Comparison of ENCODE assay signal across 24 cellular contexts in the genomic region with DNA sequence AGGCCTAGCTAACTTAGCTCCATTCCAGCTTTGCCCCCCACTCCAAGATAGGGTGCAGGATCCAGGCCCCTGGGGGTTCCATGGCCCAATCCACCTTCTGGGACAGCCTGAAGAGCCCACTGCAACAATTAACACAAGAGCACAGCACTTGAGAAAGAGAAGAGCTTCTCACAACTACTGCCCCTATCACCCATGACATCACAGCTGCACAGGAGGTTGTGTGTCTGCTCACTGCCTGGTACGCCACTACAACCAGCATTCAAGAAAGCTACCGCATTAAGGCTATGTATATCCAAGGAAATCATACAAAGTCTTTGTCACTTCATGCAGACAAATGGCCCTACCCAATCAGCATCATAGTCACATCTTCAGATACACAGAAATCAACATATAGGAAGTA.
DNase-seq lines count a peak whose midpoint lies in the region; ATAC-seq, FAIRE-seq and TF ChIP-seq lines count a peak whose summit lies in the region.
"Had no signal": no experiment of that assay in that cellular context is flagged by ENCODE, and none has a peak within 500 bp of the region (broad histone marks: within the 10 kb centered on the region; RNA-seq: fewer than 3 reads in every experiment).

No MANE protein-coding gene starts in this region.

- peak overlapping the region; percentile 50; the same call in 1 of the 2 replicates for H3K4me3 ChIP-seq in Karpas-422 (ENCODE audit: low read length)
- 0 out of 2 replicates have a peak overlapping the region, but pooled peaks have one; percentile 7 for H3K4me3 ChIP-seq in GM12878
- H3K4me3 ChIP-seq: smooth muscle cell, tibial artery had no signal

- TF ChIP-seq POLR2A in GM12878 (IDR thresholded peaks at IDR 0.05; ENCODE audit: low read depth, low read length), result no peak

- no peak for TF ChIP-seq CTCF in GM12878 (IDR thresholded peaks at IDR 0.05 in 2 of 3, conservative IDR thresholded peaks at IDR 0.05 in 1 of 3; ENCODE audit: control insufficient read depth in 2 of 3, extremely low read depth in 1 of 3, insufficient read depth in 1 of 3, low read depth in 3 of 3, low read length in 3 of 3)

- H3K4me1 Mint-ChIP-seq in activated CD4-positive, alpha-beta memory T cell treated with anti-CD3 and anti-CD28 coated beads for 36 hours (ENCODE audit: low read depth), result peaks cover 44% of the 10 kb centered on the region
- peaks cover 50% of the 10 kb centered on the region for H3K4me1 Mint-ChIP-seq in activated CD4-positive, alpha-beta memory T cell treated with anti-CD3 and anti-CD28 coated beads, Interleukin-2, amount 10 ng/mL, durations not matched to agents 7 days and 5 days
- H3K4me1 Mint-ChIP-seq in stimulated activated effector memory CD8-positive, alpha-beta T cell treated with anti-CD3 and anti-CD28 coated beads, Interleukin-12 subunit alpha, Interleukin-12 subunit beta, amount 100 ng/mL, for 72 hours, result peaks cover 53% of the 10 kb centered on the region

- SMC1A ChIA-PET in GM12878 (lab: Charles Lee; ENCODE audit: uncharacterized antibody, unreplicated experiment), result interaction anchor here (0.6 to 5.4 kb wide), 40 partner anchors 13 to 271 kb away, joined by 3 to 81 read pairs (median 4); partner anchors contain the start of genes ATOSA and MYO5A

- H3K36me3 Mint-ChIP-seq in activated CD4-positive, alpha-beta memory T cell treated with anti-CD3 and anti-CD28 coated beads for 36 hours, result peaks cover 6% of the 10 kb centered on the region
- H3K36me3 Mint-ChIP-seq in activated CD4-positive, alpha-beta memory T cell treated with anti-CD3 and anti-CD28 coated beads, Interleukin-2, amount 10 ng/mL, durations not matched to agents 7 days and 5 days (ENCODE audit: low read depth), result peaks cover 7% of the 10 kb centered on the region
- no peaks in the 10 kb centered on the region for H3K36me3 Mint-ChIP-seq in stimulated activated effector memory CD8-positive, alpha-beta T cell treated with anti-CD3 and anti-CD28 coated beads, Interleukin-12 subunit alpha, Interleukin-12 subunit beta, amount 100 ng/mL, for 72 hours

- H3K27ac ChIP-seq in Karpas-422 (ENCODE audit: low read length) (peak overlapping the region; percentile 85), GM12878 (ENCODE audit: control insufficient read depth, insufficient read depth) (peak overlapping the region; percentile 99)
- H3K27ac ChIP-seq: tibial artery, VCaP had no signal

- peak overlapping the region; percentile 28 for H3K27ac Mint-ChIP-seq in activated CD4-positive, alpha-beta memory T cell treated with anti-CD3 and anti-CD28 coated beads for 36 hours
- H3K27ac Mint-ChIP-seq in activated CD4-positive, alpha-beta memory T cell treated with anti-CD3 and anti-CD28 coated beads, Interleukin-2, amount 10 ng/mL, durations not matched to agents 7 days and 5 days, result no peak overlapping the region
- H3K27ac Mint-ChIP-seq in stimulated activated effector memory CD8-positive, alpha-beta T cell treated with anti-CD3 and anti-CD28 coated beads, Interleukin-12 subunit alpha, Interleukin-12 subunit beta, amount 100 ng/mL, for 72 hours, result peak overlapping the region; percentile 95

- no peaks in the 10 kb centered on the region for H3K27me3 Mint-ChIP-seq in activated CD4-positive, alpha-beta memory T cell treated with anti-CD3 and anti-CD28 coated beads for 36 hours
- no peaks in the 10 kb centered on the region for H3K27me3 Mint-ChIP-seq in activated CD4-positive, alpha-beta memory T cell treated with anti-CD3 and anti-CD28 coated beads, Interleukin-2, amount 10 ng/mL, durations not matched to agents 7 days and 5 days
- H3K27me3 Mint-ChIP-seq: naive thymus-derived CD4-positive, alpha-beta T cell; stimulated activated naive CD8-positive, alpha-beta T cell treated with anti-CD3 and anti-CD28 coated beads, Interleukin-15, Interleukin-2, amounts not matched to agents 100 ng/mL and 50 ng/mL, for 24 hours had no signal

- no peak for TF ChIP-seq RAD21 in GM12878 (IDR thresholded peaks at IDR 0.05; ENCODE audit: insufficient read depth, low read depth, low read length)

- no peak for FAIRE-seq in GM12878 (lab: Jason Lieb, UNC)
- FAIRE-seq: colon, endometrium had no signal

- H3K79me2 ChIP-seq in Karpas-422 (ENCODE audit: low read length), result peaks cover 87% of the 10 kb centered on the region
- peaks cover 34% of the 10 kb centered on the region for H3K79me2 ChIP-seq in GM12878 (ENCODE audit: control insufficient read depth, insufficient read depth, low read length)

- RAD21 ChIA-PET in GM12878 (lab: Charles Lee; ENCODE audit: unreplicated experiment), result interaction anchor here (0.6 to 5.3 kb wide), 32 partner anchors 10 to 730 kb away, joined by 3 to 59 read pairs (median 6); partner anchors contain the start of genes ARPP19, LYSMD2 and MYO5A

- H3K4me2 ChIP-seq in Karpas-422 (ENCODE audit: low read depth, low read length, poor library complexity, severe bottlenecking) (peak overlapping the region; percentile 68), GM12878 (ENCODE audit: control insufficient read depth, insufficient read depth) (peak overlapping the region; percentile 100)
- H3K4me2 ChIP-seq: smooth muscle cell had no signal

- in situ Hi-C loops in GM12878 (cut with MboI), result no loop called here

- WGBS in GM12878 (ENCODE audit: insufficient coverage, insufficient replicate concordance, low lambda C conversion rate, missing lambda C conversion rate), result 100% methylated on average over 2 of the region's 2 CpGs

- TF ChIP-seq EP300 in GM12878 (IDR thresholded peaks at IDR 0.05; ENCODE audit: borderline replicate concordance in 1 of 2, control insufficient read depth in 1 of 2, low read depth in 2 of 2, low read length in 2 of 2), result no peak

- ATAC-seq in GM12878, result 0 out of 3 replicates have a peak, but pooled peaks have one; percentile 1
- no peak for ATAC-seq in stimulated activated effector memory CD8-positive, alpha-beta T cell treated with anti-CD3 and anti-CD28 coated beads, Interleukin-12 subunit alpha, Interleukin-12 subunit beta, amount 100 ng/mL, for 72 hours
- ATAC-seq in GM21423 (IDR thresholded peaks at IDR 0.05; ENCODE audit: unreplicated experiment), result no peak
- no peak for ATAC-seq in GM19328 (IDR thresholded peaks at IDR 0.05; ENCODE audit: unreplicated experiment)
- ATAC-seq: PC-3 had no signal

- H3K9me3 Mint-ChIP-seq in activated CD4-positive, alpha-beta memory T cell treated with anti-CD3 and anti-CD28 coated beads for 36 hours, result peaks cover 14% of the 10 kb centered on the region
- no peaks in the 10 kb centered on the region for H3K9me3 Mint-ChIP-seq in activated CD4-positive, alpha-beta memory T cell treated with anti-CD3 and anti-CD28 coated beads, Interleukin-2, amount 10 ng/mL, durations not matched to agents 7 days and 5 days
- peaks cover 5% of the 10 kb centered on the region for H3K9me3 Mint-ChIP-seq in stimulated activated effector memory CD8-positive, alpha-beta T cell treated with anti-CD3 and anti-CD28 coated beads, Interleukin-12 subunit alpha, Interleukin-12 subunit beta, amount 100 ng/mL, for 72 hours

- CTCF ChIA-PET in activated CD4-positive, alpha-beta memory T cell treated with anti-CD3 and anti-CD28 coated beads for 36 hours (lab: Charles Lee), result interaction anchor here (1.1 to 2.5 kb wide), 12 partner anchors 12 to 192 kb away, joined by 3 to 13 read pairs (median 4); no protein-coding TSS in a partner anchor
- CTCF ChIA-PET in activated CD4-positive, alpha-beta memory T cell treated with anti-CD3 and anti-CD28 coated beads, Interleukin-2, amount 10 ng/mL, durations not matched to agents 7 days and 5 days (lab: Charles Lee), result interaction anchor here (1.2 to 5.3 kb wide), 8 partner anchors 11 to 135 kb away, joined by 3 to 32 read pairs (median 4); partner anchors contain the start of gene MYO5A
- CTCF ChIA-PET in GM12878 (lab: Yijun Ruan, JAX), result interaction anchor here (0.7 to 5.5 kb wide), 24 partner anchors 9 to 268 kb away, joined by 3 to 98 read pairs (median 6); partner anchors contain the start of gene MYO5A

- intact Hi-C loops in activated CD4-positive, alpha-beta memory T cell treated with anti-CD3 and anti-CD28 coated beads for 36 hours (cut with micrococcal nuclease), result loop anchor here (10.0 kb wide), 1 partner anchor 452 kb away; the partner anchor contains the start of gene MAPK6
- intact Hi-C loops in GM12878 (cut with micrococcal nuclease; ENCODE audit: unreplicated experiment), result loop anchor here (1.0 to 10.0 kb wide), 7 partner anchors 36 to 266 kb away; partner anchors contain the start of genes ARPP19, ATOSA and MYO5A

- H3K27me3 ChIP-seq in Karpas-422 (ENCODE audit: low read length), result no peaks in the 10 kb centered on the region
- H3K27me3 ChIP-seq in GM12878 (replicated peaks in 1 of 2; ENCODE audit: control insufficient read depth in 2 of 2, insufficient read depth in 2 of 2, low read length in 1 of 2), result no peaks in the 10 kb centered on the region
- H3K27me3 ChIP-seq: tibial artery had no signal

- no peaks in the 10 kb centered on the region for H3K36me3 ChIP-seq in Karpas-422 (ENCODE audit: insufficient read depth, low read length)
- H3K36me3 ChIP-seq in GM12878 (ENCODE audit: control insufficient read depth in 2 of 2, insufficient read depth in 2 of 2, low read length in 1 of 2), result no peaks in the 10 kb centered on the region
- H3K36me3 ChIP-seq: tibial artery had no signal

- peak overlapping the region; percentile 45 for H3K9ac ChIP-seq in Karpas-422 (ENCODE audit: low read length)
- peak overlapping the region; percentile 66 for H3K9ac ChIP-seq in GM12878 (ENCODE audit: control insufficient read depth, insufficient read depth, low read length)

- no TSS peak for BruUV-seq in GM12878 (replicated peaks; lab: Mats Ljungman, UMichigan)

- H3K9me2 ChIP-seq in Karpas-422 (replicated peaks; ENCODE audit: insufficient read depth, low read length), result no peaks in the 10 kb centered on the region

- H3K4me3 Mint-ChIP-seq in activated CD4-positive, alpha-beta memory T cell treated with anti-CD3 and anti-CD28 coated beads for 36 hours, result no peak overlapping the region
- no peak overlapping the region for H3K4me3 Mint-ChIP-seq in activated CD4-positive, alpha-beta memory T cell treated with anti-CD3 and anti-CD28 coated beads, Interleukin-2, amount 10 ng/mL, durations not matched to agents 7 days and 5 days
- H3K4me3 Mint-ChIP-seq in stimulated activated effector memory CD8-positive, alpha-beta T cell treated with anti-CD3 and anti-CD28 coated beads, Interleukin-12 subunit alpha, Interleukin-12 subunit beta, amount 100 ng/mL, for 72 hours, result peak overlapping the region; percentile 45
- H3K4me3 Mint-ChIP-seq: stimulated activated naive CD8-positive, alpha-beta T cell treated with anti-CD3 and anti-CD28 coated beads, Interleukin-15, Interleukin-2, amounts not matched to agents 100 ng/mL and 50 ng/mL, for 24 hours had no signal

- H4K20me1 ChIP-seq in Karpas-422 (ENCODE audit: insufficient read depth, low read depth, low read length), result no peaks in the 10 kb centered on the region
- H4K20me1 ChIP-seq in GM12878 (ENCODE audit: control insufficient read depth, insufficient read depth), result no peaks in the 10 kb centered on the region

- POLR2A ChIA-PET in activated CD4-positive, alpha-beta memory T cell treated with anti-CD3 and anti-CD28 coated beads for 36 hours (lab: Charles Lee), result interaction anchor here (1.3 to 1.7 kb wide), 6 partner anchors 13 to 102 kb away, joined by 3 to 5 read pairs (median 4); partner anchors contain the start of gene ARPP19
- POLR2A ChIA-PET in activated CD4-positive, alpha-beta memory T cell treated with anti-CD3 and anti-CD28 coated beads, Interleukin-2, amount 10 ng/mL, durations not matched to agents 7 days and 5 days (lab: Charles Lee), result interaction anchor here (0.7 to 4.5 kb wide), 9 partner anchors 12 to 637 kb away, joined by 3 to 41 read pairs (median 4); partner anchors contain the start of genes MYO5A and TMOD3
- POLR2A ChIA-PET in GM12878 (lab: Charles Lee), result interaction anchor here (0.8 to 2.8 kb wide), 11 partner anchors 10 to 268 kb away, joined by 3 to 16 read pairs (median 3); partner anchors contain the start of gene ATOSA

- H2AFZ ChIP-seq in Karpas-422 (ENCODE audit: low read length) (no peak overlapping the region), GM12878 (ENCODE audit: control insufficient read depth, low read depth, low read length) (no peak overlapping the region; the same call in 1 of the 2 replicates)

- H3K9me3 ChIP-seq in Karpas-422 (ENCODE audit: low read length) (no peaks in the 10 kb centered on the region), GM12878 (replicated peaks; ENCODE audit: control insufficient read depth, insufficient read depth, low read length) (peaks cover 4% of the 10 kb centered on the region; the same call in 2 of the 3 replicates)

- DNase-seq in activated CD4-positive, alpha-beta memory T cell treated with anti-CD3 and anti-CD28 coated beads for 36 hours, result no peak
- no peak for DNase-seq in activated CD4-positive, alpha-beta memory T cell treated with anti-CD3 and anti-CD28 coated beads, Interleukin-2, amount 10 ng/mL, durations not matched to agents 7 days and 5 days
- DNase-seq in Karpas-422 (no peak), GM12878 (ENCODE audit: low read depth, low spot score) (no peak)
- DNase-seq in stimulated activated effector memory CD8-positive, alpha-beta T cell treated with anti-CD3 and anti-CD28 coated beads, Interleukin-12 subunit alpha, Interleukin-12 subunit beta, amount 100 ng/mL, for 72 hours (ENCODE audit: low spot score in 2 of 2), result no peak
- no peak for DNase-seq in activated CD8-positive, alpha-beta memory T cell treated with anti-CD3 and anti-CD28 coated beads, Interleukin-2, amount 50 U/mL, for 4 hours
- DNase-seq: 8988T; activated CD4-positive, alpha-beta T cell treated with anti-CD3 and anti-CD28 coated beads, Interleukin-2, amount 50 U/mL, for 1 hour; Calu3; KG1; NCI-H1694; NCI-H748 treated with DMSO at 0.1 percent for 48 hours; PC-3; retina; SHP77 treated with DMSO at 0.1 percent for 48 hours had no signal

- H3K4me1 ChIP-seq in Karpas-422 (ENCODE audit: low read length) (peaks cover 54% of the 10 kb centered on the region), GM12878 (ENCODE audit: control insufficient read depth, insufficient read depth, low read length) (peaks cover 47% of the 10 kb centered on the region)
- H3K4me1 ChIP-seq: tibial artery had no signal
